Comparison of ENCODE assay signal across 15 cellular contexts in the genomic region with DNA sequence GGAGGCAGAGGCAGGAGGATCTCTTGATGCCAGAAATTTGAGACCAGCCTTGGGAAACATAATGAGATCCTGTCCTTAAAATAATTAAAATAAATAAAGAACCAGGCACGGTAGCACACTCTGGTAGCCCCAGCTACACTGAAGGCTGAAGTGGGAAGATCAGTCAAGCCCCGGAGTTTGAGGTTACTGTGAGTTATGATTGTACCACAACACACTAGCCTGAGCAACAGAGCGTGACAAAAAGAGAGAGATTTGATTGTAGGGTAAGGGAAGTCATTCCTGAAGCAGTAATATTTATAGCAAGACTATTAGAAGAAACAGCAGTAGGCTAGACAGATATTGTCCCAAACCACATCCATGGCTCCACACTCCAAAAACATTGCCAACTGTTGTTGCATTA.
DNase-seq lines count a peak whose midpoint lies in the region; ATAC-seq and TF ChIP-seq lines count a peak whose summit lies in the region.
"Had no signal": no experiment of that assay in that cellular context is flagged by ENCODE, and none has a peak within 500 bp of the region (broad histone marks: within the 10 kb centered on the region; RNA-seq: fewer than 3 reads in every experiment).

No MANE protein-coding gene starts in this region.

- no peaks in the 10 kb centered on the region for H3K36me3 ChIP-seq in esophagus muscularis mucosa
- H3K36me3 ChIP-seq in transverse colon, result no peaks in the 10 kb centered on the region

- no peak for TF ChIP-seq CTCF in esophagus muscularis mucosa (IDR thresholded peaks at IDR 0.05)
- no peak for TF ChIP-seq CTCF in transverse colon (IDR thresholded peaks at IDR 0.05)

- H3K27me3 ChIP-seq in esophagus muscularis mucosa (no peaks in the 10 kb centered on the region), transverse colon (no peaks in the 10 kb centered on the region)

- H3K4me3 ChIP-seq in esophagus muscularis mucosa (no peak overlapping the region), transverse colon (no peak overlapping the region)

- TF ChIP-seq POLR2A in esophagus muscularis mucosa (IDR thresholded peaks at IDR 0.05; ENCODE audit: low read depth) (no peak), transverse colon (IDR thresholded peaks at IDR 0.05) (no peak)

- peak; percentile 56 for ATAC-seq in GM18870 (IDR thresholded peaks at IDR 0.05; ENCODE audit: unreplicated experiment)
- peak; percentile 49 for ATAC-seq in GM21786 (IDR thresholded peaks at IDR 0.05; ENCODE audit: unreplicated experiment)
- ATAC-seq in HG03103 (IDR thresholded peaks at IDR 0.05; ENCODE audit: low read depth, unreplicated experiment), result peak; percentile 63

- in situ Hi-C loops in transverse colon (cut with MboI; ENCODE audit: low pct_ligation_motif_present in 1 of 4, low pct_unique_long_range_greater_than_20kb in 1 of 4, low sequenced_read_pairs in 3 of 4), result no loop called here

- DNase-seq in kidney tubule cell (ENCODE audit: low spot score), result peak; percentile 61
- no peak for DNase-seq in esophagus muscularis mucosa (ENCODE audit: extremely low spot score)
- no peak for DNase-seq in NCI-H2107 (lab: John Stamatoyannopoulos, UW)
- no peak for DNase-seq in transverse colon
- no peak for DNase-seq in NCI-H146 (lab: John Stamatoyannopoulos, UW)
- DNase-seq: activated naive CD4-positive, alpha-beta T cell; effector memory CD4-positive, alpha-beta T cell; mesendoderm; nucleus accumbens; SK-N-SH; small intestine; substantia nigra had no signal

- H3K4me1 ChIP-seq in esophagus muscularis mucosa (no peaks in the 10 kb centered on the region), transverse colon (no peaks in the 10 kb centered on the region)

- WGBS in esophagus muscularis mucosa, result 88% methylated on average over 3 of the region's 3 CpGs
- 78 to 89% methylated on average over 3 of the region's 3 CpGs for WGBS in transverse colon (ENCODE audit: low coverage in 1 of 2), 2 donors

- H3K27ac ChIP-seq in esophagus muscularis mucosa (replicated peaks in 1 of 4) (no peak overlapping the region), transverse colon (no peak overlapping the region)

- H3K9me3 ChIP-seq in esophagus muscularis mucosa (no peaks in the 10 kb centered on the region), transverse colon (no peaks in the 10 kb centered on the region)
- H3K9me3 ChIP-seq: SK-N-SH had no signal

- TF ChIP-seq EP300 in esophagus muscularis mucosa (IDR thresholded peaks at IDR 0.05), result no peak
- no peak for TF ChIP-seq EP300 in transverse colon (IDR thresholded peaks at IDR 0.05; ENCODE audit: low read depth)

- intact Hi-C loops in esophagus muscularis mucosa (cut with DNase I) (no loop called here), transverse colon (cut with DNase I; ENCODE audit: low total_unique reads) (no loop called here)
